Comparison of ENCODE assay signal across 8 cellular contexts in genomic region chr1:30911061-30911954, GRCh38. TPM values are rescaled to one million over a fixed set of nuclear protein-coding genes. Genes with fewer than 3 reads are reported as not detected.
A peak's percentile ranks its signal among the peaks of the same experiment; 100 is the strongest.
DNase-seq lines count a peak whose midpoint lies in the region; ATAC-seq and TF ChIP-seq lines count a peak whose summit lies in the region.

No MANE protein-coding gene starts in this region.

- intact Hi-C loops in left ventricle myocardium inferior (cut with micrococcal nuclease): loop anchor here (2.0 kb wide), 1 partner anchor 111 kb away; no protein-coding TSS in a partner anchor

- TF ChIP-seq CTCF in GM06990 (IDR thresholded peaks at IDR 0.05; ENCODE audit: insufficient read depth, low read length, poor library complexity, severe bottlenecking) (peak; percentile 81), SK-N-SH (IDR thresholded peaks at IDR 0.05) (peak; percentile 87), left ventricle myocardium inferior (IDR thresholded peaks at IDR 0.05; ENCODE audit: borderline replicate concordance) (peak; percentile 94)

- peaks cover 18% of the 10 kb centered on the region for H3K79me2 ChIP-seq in SK-N-SH (ENCODE audit: insufficient read depth)

- H3K4me3 ChIP-seq in GM06990 (replicated peaks; ENCODE audit: low read depth, low read length): no peak overlapping the region
- H3K4me3 ChIP-seq in SK-N-SH (ENCODE audit: low read depth in 2 of 2, low read length in 1 of 2): no peak overlapping the region; a peak in 1 of 4 replicates
- no peak overlapping the region for H3K4me3 ChIP-seq in left ventricle myocardium inferior

- CTCF ChIA-PET in SK-N-SH (lab: Yijun Ruan, JAX): interaction anchor here (0.6 to 47.0 kb wide), 54 partner anchors 7 to 642 kb away, joined by 3 to 1422 read pairs (median 5); partner anchors contain the start of genes MATN1 and PUM1

- H3K27me3 ChIP-seq in GM06990 (replicated peaks; ENCODE audit: control insufficient read depth, insufficient read depth, low read length) (peaks cover 6% of the 10 kb centered on the region), SK-N-SH (ENCODE audit: insufficient read depth) (no peaks in the 10 kb centered on the region), left ventricle myocardium inferior (ENCODE audit: low read depth) (no peaks in the 10 kb centered on the region)

- peak; percentile 43 for DNase-seq in GM06990 (ENCODE audit: extremely low read depth, insufficient read length)
- peak; percentile 47 for DNase-seq in NCI-H1048 (lab: John Stamatoyannopoulos, UW)
- DNase-seq in SK-N-SH: peak; percentile 88
- DNase-seq in anterior cingulate cortex (lab: John Stamatoyannopoulos, UW): peak in 57 of 58 donors; percentile 19 to 88 (median 75)
- peak; percentile 88 for DNase-seq in left ventricle myocardium inferior
- peak; percentile 85 for DNase-seq in putamen (ENCODE audit: low spot score)
- no peak for DNase-seq in mesenteric fat pad (ENCODE audit: low spot score)

- no peak overlapping the region for H3K4me2 ChIP-seq in SK-N-SH

- peak; percentile 98 for TF ChIP-seq RAD21 in SK-N-SH (IDR thresholded peaks at IDR 0.05; ENCODE audit: low read length)

- POLR2A ChIA-PET in SK-N-SH (lab: Yijun Ruan, JAX): interaction anchor here (0.6 to 1.9 kb wide), 3 partner anchors 110 to 115 kb away, joined by 3 to 10 read pairs (median 3); no protein-coding TSS in a partner anchor

- H3K9ac ChIP-seq in SK-N-SH: no peak overlapping the region

- H3K4me1 ChIP-seq in SK-N-SH (ENCODE audit: control insufficient read depth in 1 of 2, insufficient read depth in 2 of 2, low read depth in 1 of 2, low read length in 1 of 2) (peaks cover 4 to 22% of the 10 kb centered on the region in 2 experiments; a peak in 2 of 4 replicates), left ventricle myocardium inferior (peaks cover 29% of the 10 kb centered on the region)

- 53% methylated on average over 7 of the region's 9 CpGs for WGBS in SK-N-SH (ENCODE audit: low lambda C conversion rate)

- H4K20me1 ChIP-seq in SK-N-SH (ENCODE audit: insufficient read depth): peaks cover 14% of the 10 kb centered on the region

- H3F3A ChIP-seq in SK-N-SH (replicated peaks; ENCODE audit: insufficient read depth): no peaks in the 10 kb centered on the region

- TF ChIP-seq EP300 in SK-N-SH (IDR thresholded peaks at IDR 0.05; ENCODE audit: borderline replicate concordance in 1 of 2, low read depth in 1 of 2, low read length in 1 of 2): no peak

- no peaks in the 10 kb centered on the region for H3K9me2 ChIP-seq in SK-N-SH

- H3K9me3 ChIP-seq in SK-N-SH (no peaks in the 10 kb centered on the region), left ventricle myocardium inferior (replicated peaks) (no peaks in the 10 kb centered on the region)

- H2AFZ ChIP-seq in SK-N-SH (ENCODE audit: low read depth): no peak overlapping the region

- H3K27ac ChIP-seq in SK-N-SH (ENCODE audit: low read depth in 2 of 2, low read length in 1 of 2): no peak overlapping the region
- no peak overlapping the region for H3K27ac ChIP-seq in left ventricle myocardium inferior (replicated peaks)

- H3K36me3 ChIP-seq in GM06990 (ENCODE audit: control insufficient read depth, insufficient read depth, low read length) (no peaks in the 10 kb centered on the region), SK-N-SH (replicated peaks in 1 of 2; ENCODE audit: control insufficient read depth in 1 of 2, insufficient read depth in 2 of 2, low read length in 1 of 2) (no peaks in the 10 kb centered on the region), left ventricle myocardium inferior (no peaks in the 10 kb centered on the region)

- no peak for ATAC-seq in GM18868 (IDR thresholded peaks at IDR 0.05; ENCODE audit: unreplicated experiment)

TF ChIP-seq in SK-N-SH, 30 proteins besides CTCF, POLR2A, EP300 and RAD21 (continues in another document):
- TF ChIP-seq CHD2 (IDR thresholded peaks at IDR 0.05; ENCODE audit: low read length, partially characterized antibody) (peak; percentile 94), POLR2AphosphoS5 (IDR thresholded peaks at IDR 0.05; ENCODE audit: low read depth, low read length) (no peak), YY1 (IDR thresholded peaks at IDR 0.05; ENCODE audit: low read depth) (no peak), SIN3A (IDR thresholded peaks at IDR 0.05; ENCODE audit: borderline replicate concordance, low read depth, low read length) (0 out of 2 replicates have a peak, but pooled peaks have one; percentile 52), SMC3 (IDR thresholded peaks at IDR 0.05; ENCODE audit: low read depth, low read length) (peak; percentile 100), RCOR1 (IDR thresholded peaks at IDR 0.05; ENCODE audit: low read length) (no peak; the same call in 1 of the 2 replicates), EZH2phosphoT487 (IDR thresholded peaks at IDR 0.05; ENCODE audit: borderline replicate concordance, low read depth) (no peak), NRF1 (IDR thresholded peaks at IDR 0.05; ENCODE audit: low read depth, low read length) (peak; percentile 37; the same call in 1 of the 2 replicates), MEF2A (IDR thresholded peaks at IDR 0.05; ENCODE audit: borderline replicate concordance, low read depth) (no peak), RFX5 (IDR thresholded peaks at IDR 0.05; ENCODE audit: low read length) (0 out of 2 replicates have a peak, but pooled peaks have one; percentile 25), ZBTB33 (IDR thresholded peaks at IDR 0.05; ENCODE audit: borderline replicate concordance, low read depth) (no peak), NFIC (IDR thresholded peaks at IDR 0.05; ENCODE audit: borderline replicate concordance) (no peak), RXRA (IDR thresholded peaks at IDR 0.05; ENCODE audit: borderline replicate concordance, low read depth) (no peak), USF1 (IDR thresholded peaks at IDR 0.05; ENCODE audit: borderline replicate concordance, low read depth) (no peak), FOSL2 (IDR thresholded peaks at IDR 0.05; ENCODE audit: borderline replicate concordance, low read depth) (no peak), REST (IDR thresholded peaks at IDR 0.05; ENCODE audit: low read depth, low read length) (no peak), GATA2 (CRISPR knock-in tag; IDR thresholded peaks at IDR 0.05) (no peak), JUND (IDR thresholded peaks at IDR 0.05) (no peak), GABPA (IDR thresholded peaks at IDR 0.05; ENCODE audit: low read depth) (no peak), TAF1 (IDR thresholded peaks at IDR 0.05; ENCODE audit: borderline replicate concordance, low read depth, low read length) (no peak)

RNA-seq across cellular contexts. Expression of gene SDC3, which starts 2.8 kb away (rescaled TPM):
- 16.2 and 18.8 TPM in 2 replicates for polyA plus RNA-seq in SK-N-SH (2012; rRNA removed)
- 14.0 and 19.2 TPM in 2 replicates for polyA plus RNA-seq in SK-N-SH (2012; cell fraction: cytosol; rRNA removed)
- 17.4 and 19.3 TPM in 2 replicates for polyA plus RNA-seq in SK-N-SH (2012; cell fraction: nucleus; rRNA removed)
- total RNA-seq in left ventricle myocardium inferior (25.3 TPM), mesenteric fat pad (53.4 TPM)
